ENCODE assay signal across 8 cellular contexts in the genomic region with DNA sequence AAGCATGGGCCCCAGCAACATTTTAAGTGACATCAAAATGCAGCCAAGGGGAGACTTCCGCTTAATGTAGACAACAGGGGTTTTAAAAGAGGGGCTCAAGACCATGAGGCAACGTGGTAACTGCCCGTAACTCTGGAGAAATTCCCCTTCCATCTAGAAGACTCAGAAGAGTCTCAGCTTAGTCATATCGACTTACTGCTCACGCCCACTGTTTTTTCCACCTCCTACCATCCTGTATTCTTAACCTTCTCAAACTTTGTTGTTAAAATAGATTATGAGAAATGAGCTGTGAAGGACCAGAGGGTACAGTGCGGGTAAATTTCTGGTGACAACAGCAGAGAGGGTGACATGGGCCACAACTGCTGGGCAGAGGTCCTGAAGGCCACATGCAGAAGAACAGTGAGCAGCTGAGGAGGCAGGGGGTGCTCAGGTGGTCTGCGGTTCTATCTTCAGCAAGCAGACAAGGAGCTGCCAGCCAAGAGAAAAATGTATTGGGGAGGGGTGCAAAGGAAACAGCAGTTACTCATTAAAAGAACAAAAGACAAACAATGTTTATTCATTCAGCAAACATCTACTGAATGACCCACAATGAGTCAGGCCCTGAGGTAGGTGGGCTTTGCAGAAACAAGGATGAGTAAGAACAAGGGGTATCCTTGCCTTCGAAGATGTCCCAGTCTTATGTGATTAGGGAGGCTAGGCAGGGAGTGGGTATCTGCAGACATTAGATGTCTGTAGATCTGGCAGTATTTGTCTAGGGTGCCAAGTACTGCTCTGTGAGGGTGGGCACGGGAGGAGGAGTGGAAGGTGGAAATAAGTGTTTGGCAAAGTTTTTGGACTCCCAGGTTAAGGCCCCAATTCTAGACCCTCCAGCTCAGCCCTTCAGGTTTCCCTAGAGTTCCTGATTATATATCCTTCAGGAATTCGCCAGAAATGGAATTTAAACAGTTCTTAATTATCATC.
DNase-seq lines count a peak whose midpoint lies in the region; ATAC-seq, FAIRE-seq and TF ChIP-seq lines count a peak whose summit lies in the region.

No MANE protein-coding gene starts in this region.

- no peak overlapping the region for H3K4ac ChIP-seq in H1 (replicated peaks; ENCODE audit: insufficient read length, low read depth, low read length)

- TF ChIP-seq CTCF in PC-3 (conservative IDR thresholded peaks at IDR 0.05; ENCODE audit: low read depth, low read length) = no peak
- TF ChIP-seq CTCF in H1 (IDR thresholded peaks at IDR 0.05; ENCODE audit: control extremely low read depth in 1 of 3, insufficient read depth in 1 of 3, low read depth in 1 of 3, low read length in 3 of 3) = no peak

- H3K36me3 ChIP-seq in PC-3 (ENCODE audit: low read depth, low read length) (peaks cover 7% of the 10 kb centered on the region; the same call in 1 of the 2 replicates), H1 (ENCODE audit: control insufficient read depth in 2 of 4, insufficient read depth in 4 of 4, low read length in 3 of 4) (no peaks in the 10 kb centered on the region)

- H3F3A ChIP-seq in PC-3 (ENCODE audit: low read length, unreplicated experiment) = no peaks in the 10 kb centered on the region

- no peak overlapping the region; the same call in 1 of the 2 replicates for H2BK15ac ChIP-seq in H1 (ENCODE audit: low read length)

- H3K9me3 ChIP-seq in PC-3 (ENCODE audit: low read length) = no peaks in the 10 kb centered on the region
- no peaks in the 10 kb centered on the region for H3K9me3 ChIP-seq in H1 (ENCODE audit: insufficient read depth in 2 of 2, low read depth in 1 of 2, low read length in 1 of 2)

- H3K4me2 ChIP-seq in PC-3 (ENCODE audit: low read length) (peak overlapping the region; percentile 77), H1 (ENCODE audit: insufficient read depth in 1 of 2, low read depth in 2 of 2, low read length in 2 of 2) (no peak overlapping the region)

- H3K9me2 ChIP-seq in PC-3 (replicated peaks; ENCODE audit: low read length) = no peaks in the 10 kb centered on the region

- no peak overlapping the region for H2AK5ac ChIP-seq in H1 (ENCODE audit: low read depth, low read length)

- peak overlapping the region; percentile 49 for H2AFZ ChIP-seq in PC-3 (ENCODE audit: low read length)
- H2AFZ ChIP-seq in H1 (ENCODE audit: low read length) = no peak overlapping the region

- H4K5ac ChIP-seq in H1 (ENCODE audit: insufficient read length, low read depth, low read length) = no peak overlapping the region

- no peaks in the 10 kb centered on the region for H3K79me1 ChIP-seq in H1 (ENCODE audit: low read depth, low read length)

- 88% methylated on average over 10 of the region's 10 CpGs; no CpG with 5 or more reads in 1 of the 2 experiments for whole genome bisulfite sequencing in H1 (ENCODE audit: extremely low coverage in 1 of 2, insufficient coverage in 1 of 2, insufficient read length in 1 of 2, insufficient replicate concordance in 2 of 2, low coverage in 1 of 2, low lambda C conversion rate in 2 of 2, missing lambda C conversion rate in 1 of 2), 2 experiments

- no peak overlapping the region for H2BK120ac ChIP-seq in H1 (replicated peaks; ENCODE audit: low read depth, low read length)

- H3K4me1 ChIP-seq in PC-3 (ENCODE audit: insufficient read depth, low read length) (peaks cover 61% of the 10 kb centered on the region), H1 (replicated peaks in 1 of 4; ENCODE audit: control insufficient read depth in 3 of 4, insufficient read depth in 4 of 4, low read length in 3 of 4) (peaks cover 0 to 15% (median 8%) of the 10 kb centered on the region in 4 experiments; a peak in 4 of 7 replicates)

- H3K18ac ChIP-seq in H1 (ENCODE audit: extremely low read depth, low read length) = no peak overlapping the region

- no TSS peak for BruUV-seq in PC-3 (replicated peaks; lab: Mats Ljungman, UMichigan)

- peak overlapping the region; percentile 58 for H3K4me3 ChIP-seq in PC-3 (ENCODE audit: low read length)
- no peak overlapping the region for H3K4me3 ChIP-seq in H1 (ENCODE audit: extremely low read depth in 1 of 4, insufficient read depth in 2 of 4, low read depth in 3 of 4, low read length in 4 of 4)

- POLR2A ChIA-PET in PC-3 (lab: Charles Lee; ENCODE audit: unreplicated experiment) (no interaction called here), H1 (lab: Charles Lee; ENCODE audit: partially characterized antibody) (no interaction called here)

- H3K9ac ChIP-seq in PC-3 (ENCODE audit: low read length) = peak overlapping the region; percentile 80
- no peak overlapping the region for H3K9ac ChIP-seq in H1 (replicated peaks in 1 of 4; ENCODE audit: extremely low read depth in 1 of 4, low read depth in 3 of 4, low read length in 3 of 4)

- intact Hi-C loops in PC-3 (cut with micrococcal nuclease) = loop anchor here (1.0 to 10.0 kb wide), 3 partner anchors 92 to 171 kb away; no protein-coding TSS in a partner anchor

- H4K8ac ChIP-seq in H1 (ENCODE audit: extremely low read depth, insufficient read depth, low read length) = no peak overlapping the region

- H3K27ac ChIP-seq in PC-3 (ENCODE audit: low read length) (peak overlapping the region; percentile 97), H1 (ENCODE audit: low read depth, low read length) (no peak overlapping the region)

- H2BK12ac ChIP-seq in H1 (ENCODE audit: low read depth, low read length) = no peak overlapping the region

- FAIRE-seq in GM12892 (lab: Jason Lieb, UNC) (peak; percentile 80), H1 (lab: Jason Lieb, UNC) (no peak)

- peaks cover 34% of the 10 kb centered on the region for H3K79me2 ChIP-seq in PC-3 (ENCODE audit: low read length)
- H3K79me2 ChIP-seq in H1 (ENCODE audit: control insufficient read depth in 1 of 2, insufficient read depth in 2 of 2, low read length in 2 of 2) = no peaks in the 10 kb centered on the region

- no peak overlapping the region for H3K23ac ChIP-seq in H1 (ENCODE audit: insufficient read length)

- no peak for TF ChIP-seq RAD21 in H1 (IDR thresholded peaks at IDR 0.05 in 1 of 2, conservative IDR thresholded peaks at IDR 0.05 in 1 of 2; ENCODE audit: low read depth in 2 of 2, low read length in 2 of 2)

- TF ChIP-seq EP300 in H1 (IDR thresholded peaks at IDR 0.05; ENCODE audit: borderline replicate concordance in 1 of 2, low read depth in 2 of 2, low read length in 2 of 2) = no peak

- ATAC-seq in GM21825 (IDR thresholded peaks at IDR 0.05; ENCODE audit: unreplicated experiment) (peak; percentile 92), PC-3 (peak; percentile 68), esophagus mucosa (no peak)

- H4K20me1 ChIP-seq in PC-3 (ENCODE audit: low read length) = no peaks in the 10 kb centered on the region
- no peaks in the 10 kb centered on the region for H4K20me1 ChIP-seq in H1 (replicated peaks in 1 of 2; ENCODE audit: control insufficient read depth in 1 of 2, insufficient read depth in 2 of 2, low read length in 2 of 2)

- peak overlapping the region; percentile 30; the same call in 1 of the 2 replicates for H2BK5ac ChIP-seq in H1 (ENCODE audit: low read depth, low read length)

- H3K56ac ChIP-seq in H1 (replicated peaks; ENCODE audit: insufficient read length, low read depth, low read length) = no peak overlapping the region

- no peak overlapping the region for H4K91ac ChIP-seq in H1 (replicated peaks; ENCODE audit: insufficient read length, low read length)

- CTCF ChIA-PET in PC-3 (lab: Charles Lee) (interaction anchor here (0.7 kb wide), 1 partner anchor 177 kb away, joined by 3 read pairs; no protein-coding TSS in a partner anchor), H1 (lab: Charles Lee; ENCODE audit: partially characterized antibody) (interaction anchor here (0.7 to 3.1 kb wide), 7 partner anchors 8 to 33 kb away, joined by 3 to 12 read pairs (median 4); no protein-coding TSS in a partner anchor)

- H3K27me3 ChIP-seq in PC-3 (ENCODE audit: low read length) (no peaks in the 10 kb centered on the region), H1 (replicated peaks in 1 of 4; ENCODE audit: control insufficient read depth in 3 of 4, extremely low read depth in 1 of 4, insufficient read depth in 3 of 4, low read length in 3 of 4) (no peaks in the 10 kb centered on the region)

- H3K14ac ChIP-seq in H1 (ENCODE audit: insufficient read length) = no peak overlapping the region

- TF ChIP-seq POLR2A in GM12892 (IDR thresholded peaks at IDR 0.05; ENCODE audit: low read depth, low read length) (no peak), H1 (IDR thresholded peaks at IDR 0.05; ENCODE audit: control extremely low read depth in 1 of 2, low read depth in 2 of 2, low read length in 2 of 2) (no peak)

- H3K23me2 ChIP-seq in H1 (ENCODE audit: low read depth, low read length) = no peaks in the 10 kb centered on the region

- H2BK20ac ChIP-seq in H1 (ENCODE audit: low read length) = no peak overlapping the region

- peak; percentile 12 for DNase-seq in GM12892 (ENCODE audit: insufficient read length)
- peak; percentile 82 for DNase-seq in PC-3
- no peak for DNase-seq in H1 (ENCODE audit: low read depth in 1 of 2, low spot score in 2 of 2)
- no peak for DNase-seq in Kasumi-1 (lab: John Stamatoyannopoulos, UW)
- DNase-seq in HuH-7.5 (ENCODE audit: low spot score) = no peak
- DNase-seq in central memory CD4-positive, alpha-beta T cell = no peak

TF ChIP-seq in H1, 55 proteins besides CTCF, POLR2A, EP300 and RAD21:
- TF ChIP-seq SP2 (IDR thresholded peaks at IDR 0.05; ENCODE audit: low read length) (no peak), BCL11A (IDR thresholded peaks at IDR 0.05; ENCODE audit: low read depth in 2 of 2, low read length in 2 of 2) (no peak), POU5F1 (IDR thresholded peaks at IDR 0.05; ENCODE audit: low read depth, low read length) (no peak)
TF ChIP-seq in H1: peak in this region for 0.

Comparison
In these comparisons a context has a peak if more than half of its experiments do, and no peak if none do; other contexts are left out.
1. DNase-seq: peak in GM12892 (single experiment) and PC-3 (single experiment); none in H1 (0 of 2), Kasumi-1 (0 of 2), HuH-7.5 (single experiment) and central memory CD4-positive, alpha-beta T cell (single experiment).